16 cellular contexts compared by ENCODE assay signal in the genomic region with DNA sequence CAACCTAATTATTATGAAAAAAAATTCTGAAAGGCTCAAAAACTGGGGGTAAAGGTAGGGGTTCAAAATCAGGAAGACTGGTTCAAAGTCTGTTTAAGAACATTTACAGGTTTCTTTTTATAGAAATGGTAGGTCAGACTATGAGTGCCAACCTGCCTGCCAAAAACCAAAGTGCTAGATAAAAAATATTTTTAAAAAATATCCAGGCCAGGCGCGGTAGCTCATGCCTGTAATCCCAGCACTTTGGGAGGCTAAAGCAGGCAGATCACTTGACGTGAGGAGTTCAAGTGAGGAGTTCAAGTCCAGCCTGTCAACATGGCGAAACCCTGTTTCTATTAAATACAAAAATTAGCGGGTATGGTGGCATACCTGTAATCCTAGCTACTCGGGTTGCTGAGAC.
DNase-seq lines count a peak whose midpoint lies in the region; ATAC-seq and TF ChIP-seq lines count a peak whose summit lies in the region.
"Had no signal": no experiment of that assay in that cellular context is flagged by ENCODE, and none has a peak within 500 bp of the region (broad histone marks: within the 10 kb centered on the region; RNA-seq: fewer than 3 reads in every experiment).

No MANE protein-coding gene starts in this region.

- H3K9me3 ChIP-seq in sigmoid colon, result no peaks in the 10 kb centered on the region

- peaks cover 0 to 26% (median 24%) of the 10 kb centered on the region in 4 donors for H3K4me1 ChIP-seq in sigmoid colon

- no peak for TF ChIP-seq CTCF in natural killer cell (IDR thresholded peaks at IDR 0.05)
- no peak for TF ChIP-seq CTCF in sigmoid colon (IDR thresholded peaks at IDR 0.05)

- intact Hi-C loops in natural killer cell (cut with micrococcal nuclease), result no loop called here
- intact Hi-C loops in left cardiac atrium (cut with DNase I), result no loop called here
- intact Hi-C loops in sigmoid colon (cut with DNase I), result no loop called here

- no peak for DNase-seq in natural killer cell
- no peak for DNase-seq in natural killer cell treated with Interleukin-12 subunit alpha and Interleukin-12 subunit beta and Interleukin-15 and Interleukin-18, amount 100 ng/mL, for 72 hours (ENCODE audit: low spot score)
- DNase-seq in left cardiac atrium, result peak; percentile 31
- DNase-seq in sigmoid colon, result no peak
- no peak for DNase-seq in GF-D8 (lab: John Stamatoyannopoulos, UW)
- DNase-seq in stimulated activated naive CD4-positive, alpha-beta T cell (lab: John Stamatoyannopoulos, UW), result no peak
- DNase-seq: COR-L47, HFFc6, KG1, NCI-H1092, NCI-H146, NCI-H2081, NCI-H748 treated with DMSO at 0.1 percent for 48 hours, PC-3 had no signal

- TF ChIP-seq EP300 in sigmoid colon (IDR thresholded peaks at IDR 0.05), result no peak

- H3K4me3 ChIP-seq in sigmoid colon, result no peak overlapping the region

- H3K27ac ChIP-seq in sigmoid colon, result peak overlapping the region in 3 of 4 donors; percentile 41 to 63 (median 46)
- H3K27ac ChIP-seq: RWPE1 had no signal

- no peak for TF ChIP-seq POLR2A in sigmoid colon (IDR thresholded peaks at IDR 0.05)

- H3K4me1 Mint-ChIP-seq in natural killer cell, result peaks cover 44 to 49% of the 10 kb centered on the region in 2 donors
- H3K4me1 Mint-ChIP-seq in natural killer cell treated with Interleukin-12 subunit alpha and Interleukin-12 subunit beta and Interleukin-15 and Interleukin-18, amount 100 ng/mL, for 72 hours (ENCODE audit: low read depth in 2 of 2), result peaks cover 36 to 40% of the 10 kb centered on the region in 2 donors

- no peak overlapping the region for H3K4me3 Mint-ChIP-seq in natural killer cell
- H3K4me3 Mint-ChIP-seq in natural killer cell treated with Interleukin-12 subunit alpha and Interleukin-12 subunit beta and Interleukin-15 and Interleukin-18, amount 100 ng/mL, for 72 hours, result no peak overlapping the region
- H3K4me3 Mint-ChIP-seq: HFFc6 had no signal

- H3K36me3 Mint-ChIP-seq in natural killer cell, result no peaks in the 10 kb centered on the region
- H3K36me3 Mint-ChIP-seq in natural killer cell treated with Interleukin-12 subunit alpha and Interleukin-12 subunit beta and Interleukin-15 and Interleukin-18, amount 100 ng/mL, for 72 hours, result peaks cover 22% of the 10 kb centered on the region

- no peaks in the 10 kb centered on the region for H3K36me3 ChIP-seq in sigmoid colon

- 95 to 96% methylated on average over 6 of the region's 6 CpGs for WGBS in sigmoid colon, 2 donors

- H3K27ac Mint-ChIP-seq in natural killer cell, result peak overlapping the region; percentile 49 to 75
- H3K27ac Mint-ChIP-seq in natural killer cell treated with Interleukin-12 subunit alpha and Interleukin-12 subunit beta and Interleukin-15 and Interleukin-18, amount 100 ng/mL, for 72 hours, result no peak overlapping the region
- H3K27ac Mint-ChIP-seq: HFFc6 had no signal

- H3K27me3 ChIP-seq in sigmoid colon, result no peaks in the 10 kb centered on the region

- ATAC-seq in natural killer cell (no peak), left cardiac atrium (peak; percentile 67 to 78), HG03432 (IDR thresholded peaks at IDR 0.05; ENCODE audit: unreplicated experiment) (no peak)
- ATAC-seq in natural killer cell treated with Interleukin-12 subunit alpha and Interleukin-12 subunit beta and Interleukin-15 and Interleukin-18, amount 100 ng/mL, for 72 hours, result no peak
- ATAC-seq: PC-3 had no signal

- no peaks in the 10 kb centered on the region for H3K27me3 Mint-ChIP-seq in natural killer cell (ENCODE audit: low read depth in 2 of 2)
- H3K27me3 Mint-ChIP-seq in natural killer cell treated with Interleukin-12 subunit alpha and Interleukin-12 subunit beta and Interleukin-15 and Interleukin-18, amount 100 ng/mL, for 72 hours, result no peaks in the 10 kb centered on the region

- no peaks in the 10 kb centered on the region for H3K9me3 Mint-ChIP-seq in natural killer cell
- no peaks in the 10 kb centered on the region for H3K9me3 Mint-ChIP-seq in natural killer cell treated with Interleukin-12 subunit alpha and Interleukin-12 subunit beta and Interleukin-15 and Interleukin-18, amount 100 ng/mL, for 72 hours
- H3K9me3 Mint-ChIP-seq: HFFc6 had no signal

Comparison
In these comparisons a context has a peak if more than half of its experiments do, and no peak if none do; other contexts are left out.
1. H3K27ac Mint-ChIP-seq: peak in natural killer cell (2 of 2); none in natural killer cell treated with Interleukin-12 subunit alpha and Interleukin-12 subunit beta and Interleukin-15 and Interleukin-18, amount 100 ng/mL, for 72 hours (0 of 2).
2. ATAC-seq: peak in left cardiac atrium (2 of 2); none in natural killer cell (0 of 3), natural killer cell treated with Interleukin-12 subunit alpha and Interleukin-12 subunit beta and Interleukin-15 and Interleukin-18, amount 100 ng/mL, for 72 hours (0 of 2) and HG03432 (single experiment).